In genomic region chr19:46818812-46819211, GRCh38 we compare ENCODE assay signal across 11 cellular contexts. TPM values are rescaled to one million over a fixed set of nuclear protein-coding genes. Genes with fewer than 3 reads are reported as not detected.
DNase-seq lines count a peak whose midpoint lies in the region; ATAC-seq and TF ChIP-seq lines count a peak whose summit lies in the region.
"Had no signal": no experiment of that assay in that cellular context is flagged by ENCODE, and none has a peak within 500 bp of the region (broad histone marks: within the 10 kb centered on the region; RNA-seq: fewer than 3 reads in every experiment).

No MANE protein-coding gene starts in this region.

- no peaks in the 10 kb centered on the region for H3K9me3 Mint-ChIP-seq in activated naive CD4-positive, alpha-beta T cell treated with anti-CD3 and anti-CD28 coated beads, Interleukin-2, amount 50 U/mL, for 72 hours
- H3K9me3 Mint-ChIP-seq: activated B cell treated with CpG ODN at 0.5 μM for 24 hours, neural crest cell had no signal

- no peaks in the 10 kb centered on the region for H3K36me3 Mint-ChIP-seq in activated naive CD4-positive, alpha-beta T cell treated with anti-CD3 and anti-CD28 coated beads, Interleukin-2, amount 50 U/mL, for 72 hours

- no peak for TF ChIP-seq CTCF in NB4 (IDR thresholded peaks at IDR 0.05; ENCODE audit: low read depth, low read length)
- no peak for TF ChIP-seq CTCF in astrocyte of the spinal cord (IDR thresholded peaks at IDR 0.05; ENCODE audit: low read depth, low read length)

- peak in 1 of 2 donors; percentile 66 for ATAC-seq in activated naive CD4-positive, alpha-beta T cell treated with anti-CD3 and anti-CD28 coated beads, Interleukin-2, amount 50 U/mL, for 72 hours
- no peak for ATAC-seq in stimulated activated naive CD8-positive, alpha-beta T cell treated with anti-CD3 and anti-CD28 coated beads, Interleukin-15, Interleukin-2, amounts not matched to agents 100 U/mL and 50 U/mL, for 24 hours
- no peak for ATAC-seq in GM18517 (IDR thresholded peaks at IDR 0.05; ENCODE audit: unreplicated experiment)

- no peak for TF ChIP-seq POLR2A in NB4 (IDR thresholded peaks at IDR 0.05; ENCODE audit: extremely low read depth, insufficient read length)

- H3K4me3 ChIP-seq in NB4 (ENCODE audit: low read depth, low read length) (no peak overlapping the region), astrocyte of the spinal cord (ENCODE audit: low read depth, low read length) (no peak overlapping the region)

- in situ Hi-C loops in astrocyte of the spinal cord (cut with HindIII; ENCODE audit: low sequenced_read_pairs): no loop called here

- peak in 1 of 2 donors; percentile 60 for DNase-seq in activated naive CD4-positive, alpha-beta T cell treated with anti-CD3 and anti-CD28 coated beads, Interleukin-2, amount 50 U/mL, for 72 hours (ENCODE audit: low spot score in 2 of 2)
- DNase-seq in activated naive CD4-positive, alpha-beta T cell treated with Interleukin-2 at 50 U/mL for 16 hours: no peak
- DNase-seq in NB4 (ENCODE audit: low read depth): peak; percentile 81
- peak; percentile 20 for DNase-seq in astrocyte of the spinal cord (ENCODE audit: low read depth, low spot score)
- peak; percentile 21 for DNase-seq in stimulated activated naive CD8-positive, alpha-beta T cell treated with anti-CD3 and anti-CD28 coated beads, Interleukin-15, Interleukin-2, amounts not matched to agents 100 U/mL and 50 U/mL, for 24 hours
- DNase-seq in NCI-H2227 treated with DMSO at 0.1 percent for 48 hours (lab: John Stamatoyannopoulos, UW): no peak
- DNase-seq in NCI-H2081 treated with DMSO at 0.1 percent for 48 hours (lab: John Stamatoyannopoulos, UW): no peak
- DNase-seq: activated B cell treated with CpG ODN at 0.5 μM for 24 hours, islet precursor cell had no signal

- peak overlapping the region; percentile 69 to 72 for H3K27ac Mint-ChIP-seq in activated naive CD4-positive, alpha-beta T cell treated with anti-CD3 and anti-CD28 coated beads, Interleukin-2, amount 50 U/mL, for 72 hours

RNA-seq across cellular contexts. Expression of gene SLC1A5, which starts 30.4 kb away (rescaled TPM):
- 100 to 1,000 TPM in 1 of 2 donors, 10 to 100 TPM in 1; 99.3 to 159 TPM for total RNA-seq in activated naive CD4-positive, alpha-beta T cell treated with anti-CD3 and anti-CD28 coated beads, Interleukin-2, amount 50 U/mL, for 72 hours

RNA-seq across cellular contexts. Expression of gene AP2S1, which starts 31.8 kb away (rescaled TPM):
- 100 to 1,000 TPM; 114 to 116 TPM for total RNA-seq in activated naive CD4-positive, alpha-beta T cell treated with anti-CD3 and anti-CD28 coated beads, Interleukin-2, amount 50 U/mL, for 72 hours

RNA-seq across cellular contexts. Expression of gene ARHGAP35, which starts 42.0 kb away (rescaled TPM):
- 10 to 100 TPM; 20.7 to 24.3 TPM for total RNA-seq in activated naive CD4-positive, alpha-beta T cell treated with anti-CD3 and anti-CD28 coated beads, Interleukin-2, amount 50 U/mL, for 72 hours

Comparison
In these comparisons a context has a peak if more than half of its experiments do, and no peak if none do; other contexts are left out.
1. DNase-seq: peak in NB4 (single experiment), astrocyte of the spinal cord (single experiment) and stimulated activated naive CD8-positive, alpha-beta T cell treated with anti-CD3 and anti-CD28 coated beads, Interleukin-15, Interleukin-2, amounts not matched to agents 100 U/mL and 50 U/mL, for 24 hours (single experiment); none in activated naive CD4-positive, alpha-beta T cell treated with Interleukin-2 at 50 U/mL for 16 hours (single experiment), NCI-H2227 treated with DMSO at 0.1 percent for 48 hours (single experiment) and NCI-H2081 treated with DMSO at 0.1 percent for 48 hours (single experiment).